In genomic region chr20:57707320-57707719, GRCh38 we compare ENCODE assay signal across 12 cellular contexts. TPM values are rescaled to one million over a fixed set of nuclear protein-coding genes. Genes with fewer than 3 reads are reported as not detected.
DNase-seq lines count a peak whose midpoint lies in the region; ATAC-seq, FAIRE-seq and TF ChIP-seq lines count a peak whose summit lies in the region.
"Had no signal": no experiment of that assay in that cellular context is flagged by ENCODE, and none has a peak within 500 bp of the region (broad histone marks: within the 10 kb centered on the region; RNA-seq: fewer than 3 reads in every experiment).

No MANE protein-coding gene starts in this region.

- H3K36me3 ChIP-seq in colonic mucosa = no peaks in the 10 kb centered on the region
- no peaks in the 10 kb centered on the region for H3K36me3 ChIP-seq in pancreas

- H3K4me1 ChIP-seq in colonic mucosa (peaks cover 5% of the 10 kb centered on the region), pancreas (peaks cover 0 to 8% (median 6%) of the 10 kb centered on the region in 3 donors)

- H3K27ac ChIP-seq in C4-2B (peak overlapping the region; percentile 90), colonic mucosa (no peak overlapping the region), pancreas (peak overlapping the region in 2 of 4 donors; percentile 73 to 90)
- H3K27ac ChIP-seq: HL-60 had no signal

- intact Hi-C loops in colonic mucosa (cut with DNase I) (no loop called here), pancreas (cut with DNase I) (no loop called here)

- no peak for ATAC-seq in pancreas
- ATAC-seq in HG02938 (IDR thresholded peaks at IDR 0.05; ENCODE audit: unreplicated experiment) = no peak
- ATAC-seq: HCT116 had no signal

- H3K4me3 ChIP-seq in Jurkat, Clone E6-1 (ENCODE audit: low read length) = peak overlapping the region; percentile 92
- H3K4me3 ChIP-seq in colonic mucosa (peak overlapping the region; percentile 45), pancreas (peak overlapping the region in 3 of 4 donors; percentile 3 to 95 (median 79))

- no peaks in the 10 kb centered on the region for H3K27me3 ChIP-seq in colonic mucosa
- H3K27me3 ChIP-seq in pancreas = no peaks in the 10 kb centered on the region

- FAIRE-seq in pancreas (lab: Jason Lieb, UNC) = no peak

- TF ChIP-seq CTCF in C4-2B (conservative IDR thresholded peaks at IDR 0.05) (no peak), colonic mucosa (IDR thresholded peaks at IDR 0.05) (no peak), pancreas (IDR thresholded peaks at IDR 0.05) (no peak)

- DNase-seq in Jurkat, Clone E6-1 (ENCODE audit: low read depth, low spot score) = peak; percentile 42
- no peak for DNase-seq in colonic mucosa
- DNase-seq in pancreas = no peak
- DNase-seq in AG20443 (ENCODE audit: low spot score) = no peak
- no peak for DNase-seq in AG08395 (ENCODE audit: low spot score)
- no peak for DNase-seq in pons (ENCODE audit: low spot score)
- DNase-seq: DMS79 treated with DMSO at 0.1 percent for 48 hours, NCI-H2081 had no signal

- 56 to 64% methylated on average over 7 of the region's 7 CpGs for WGBS in pancreas, 2 donors

- no peak overlapping the region for H3K9ac ChIP-seq in colonic mucosa (ENCODE audit: low read depth in 2 of 2, low read length in 2 of 2)

- H3K9me3 ChIP-seq in colonic mucosa (no peaks in the 10 kb centered on the region), pancreas (no peaks in the 10 kb centered on the region)

RNA-seq across cellular contexts. Expression of gene PMEPA1, which starts 2.5 kb away (rescaled TPM):
- polyA plus RNA-seq in Jurkat, Clone E6-1 (2012; ENCODE audit: insufficient read depth, insufficient read length) = 48.7 TPM
- 10 to 100 TPM; 13.0 to 26.1 TPM for total RNA-seq in colonic mucosa
- total RNA-seq in pancreas = 10 to 100 TPM; 24.8 to 98.2 (median 33.6) TPM
- polyA plus RNA-seq in pancreas = 10 to 100 TPM; 28.4 to 45.5 TPM
